In genomic region chr15:66696770-66697169, GRCh38 we compare ENCODE assay signal across 9 cellular contexts. TPM values are rescaled to one million over a fixed set of nuclear protein-coding genes. Genes with fewer than 3 reads are reported as not detected.
"Had no signal": no experiment of that assay in that cellular context is flagged by ENCODE, and none has a peak within 500 bp of the region (broad histone marks: within the 10 kb centered on the region; RNA-seq: fewer than 3 reads in every experiment).

No MANE protein-coding gene starts in this region.

- H2AFZ ChIP-seq: GM23248 had no signal

- H3K4me3 Mint-ChIP-seq: H9, HFFc6, IgD-negative memory B cell had no signal

- H3K27ac Mint-ChIP-seq: H9, HFFc6, IgD-negative memory B cell had no signal

- H3K27ac ChIP-seq: GM23248, HL-60 had no signal

- FAIRE-seq: H54, HepG2 had no signal

- H3K9me3 Mint-ChIP-seq: H9, HFFc6 had no signal

- ATAC-seq: HepG2 had no signal

- H3K4me3 ChIP-seq: GM23248 had no signal

- H3K9ac ChIP-seq: GM23248 had no signal

- DNase-seq: GM23248, GOT3, H9, HCEC 1CT, HFFc6 had no signal

RNA-seq across cellular contexts. Expression of gene SMAD6, which starts 5.3 kb away (rescaled TPM):
- polyA plus RNA-seq: IgD-negative memory B cell had no signal
